ENCODE assay signal across 10 cellular contexts in the genomic region with DNA sequence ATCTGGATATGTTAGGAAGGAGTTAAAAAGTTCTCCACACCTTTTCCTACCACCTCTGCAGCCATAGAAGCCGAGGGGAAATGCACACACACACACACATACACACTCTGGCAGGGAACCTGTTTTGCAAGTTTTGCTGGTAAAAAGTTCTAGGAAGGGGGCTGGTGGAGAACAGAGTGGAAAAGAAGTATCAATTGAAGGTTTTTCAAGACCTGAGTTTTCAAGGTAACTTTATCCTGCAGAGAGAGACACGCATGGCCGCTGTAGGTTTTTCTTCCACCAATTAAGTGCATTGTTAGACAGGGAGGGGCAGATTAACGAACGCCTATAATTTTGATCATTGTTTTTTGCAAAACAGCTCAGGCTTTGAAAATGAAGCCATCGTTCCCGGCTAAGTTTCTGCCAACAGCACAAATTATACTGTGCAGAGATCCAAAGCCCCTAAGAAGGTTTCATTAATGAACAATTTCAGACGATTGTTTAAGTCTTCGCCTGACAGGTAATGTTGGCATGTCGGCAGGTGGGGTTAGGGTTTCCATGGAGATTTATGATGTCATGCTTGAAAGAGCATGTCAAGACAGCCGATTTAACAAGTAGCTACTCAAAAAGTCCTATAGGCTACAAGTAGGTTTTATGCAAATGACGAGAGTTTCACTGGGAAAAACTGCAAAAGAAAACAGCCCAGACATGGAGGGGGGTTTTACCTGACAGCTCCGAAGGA. TPM values are rescaled to one million over a fixed set of nuclear protein-coding genes. Genes with fewer than 3 reads are reported as not detected.
A peak's percentile ranks its signal among the peaks of the same experiment; 100 is the strongest.
DNase-seq lines count a peak whose midpoint lies in the region; FAIRE-seq and TF ChIP-seq lines count a peak whose summit lies in the region.
"Had no signal": no experiment of that assay in that cellular context is flagged by ENCODE, and none has a peak within 500 bp of the region (broad histone marks: within the 10 kb centered on the region; RNA-seq: fewer than 3 reads in every experiment).

No MANE protein-coding gene starts in this region.

- peak overlapping the region; percentile 45 to 90 (median 46); a peak in 3 of 7 replicates for H3K27ac Mint-ChIP-seq in H9
- H3K27ac Mint-ChIP-seq: CD4-positive, CD25-positive, alpha-beta regulatory T cell had no signal

- no peak overlapping the region for H2BK20ac ChIP-seq in H9 (ENCODE audit: low read depth, low read length, poor library complexity, severe bottlenecking)

- H3K9me3 ChIP-seq in H9 (ENCODE audit: control insufficient read depth, low read depth, low read length) (no peaks in the 10 kb centered on the region), kidney (ENCODE audit: control insufficient read depth in 1 of 2, low read length in 2 of 2) (no peaks in the 10 kb centered on the region), sigmoid colon (no peaks in the 10 kb centered on the region), BE2C (no peaks in the 10 kb centered on the region)

- no peaks in the 10 kb centered on the region for H3K36me3 Mint-ChIP-seq in H9 (ENCODE audit: insufficient read depth in 1 of 3, low read depth in 3 of 3)
- H3K36me3 Mint-ChIP-seq: CD4-positive, CD25-positive, alpha-beta regulatory T cell had no signal

- no peak overlapping the region for H3K23ac ChIP-seq in H9 (ENCODE audit: insufficient read length, low read depth, low read length)

- no peak overlapping the region for H2BK15ac ChIP-seq in H9 (ENCODE audit: low read depth, low read length)

- no peak overlapping the region for H2BK12ac ChIP-seq in H9 (ENCODE audit: insufficient read length, low read depth, low read length)

- H3K4me3 ChIP-seq in kidney (ENCODE audit: low read length in 2 of 2) (peak overlapping the region; percentile 40 to 54), sigmoid colon (peak overlapping the region in 3 of 4 donors; percentile 0 to 14 (median 0)), BE2C (ENCODE audit: low read depth, low read length) (no peak overlapping the region)

- no peak overlapping the region for H3K18ac ChIP-seq in H9 (ENCODE audit: insufficient read length, low read depth, low read length)

- no peaks in the 10 kb centered on the region for H3K9me3 Mint-ChIP-seq in H9

- FAIRE-seq in kidney (lab: Jason Lieb, UNC) = no peak

- H4K91ac ChIP-seq in H9 (ENCODE audit: insufficient read length, low read depth, low read length) = no peak overlapping the region

- TF ChIP-seq CTCF in H9 (conservative IDR thresholded peaks at IDR 0.05) (no peak), VCaP (conservative IDR thresholded peaks at IDR 0.05) (no peak), kidney (IDR thresholded peaks at IDR 0.05; ENCODE audit: borderline replicate concordance, extremely low read depth, insufficient read depth) (no peak), sigmoid colon (IDR thresholded peaks at IDR 0.05) (no peak), BE2C (IDR thresholded peaks at IDR 0.05; ENCODE audit: low read depth, low read length) (no peak)

- H3K27ac ChIP-seq in H9 (ENCODE audit: insufficient read length, low read depth, low read length) (no peak overlapping the region), VCaP (peak overlapping the region; percentile 90), kidney (ENCODE audit: low read depth in 2 of 2, low read length in 2 of 2) (peak overlapping the region; percentile 4 to 13), sigmoid colon (peak overlapping the region in 3 of 4 donors; percentile 2 to 30 (median 25))

- TF ChIP-seq EP300 in sigmoid colon (IDR thresholded peaks at IDR 0.05) = no peak

- DNase-seq in H9 (no peak), kidney (no peak), sigmoid colon (no peak), activated gamma-delta T cell treated with Interleukin-2 at 50 U/mL for 16 hours (no peak), NCI-H2107 (lab: John Stamatoyannopoulos, UW) (no peak), BE2C (no peak), anterior cingulate cortex (lab: John Stamatoyannopoulos, UW) (no peak)
- DNase-seq: CD4-positive, CD25-positive, alpha-beta regulatory T cell; T-helper 2 cell had no signal

- H3K23me2 ChIP-seq in H9 (ENCODE audit: insufficient read length, low read depth, low read length, poor library complexity, severe bottlenecking) = no peaks in the 10 kb centered on the region

- H2AFZ ChIP-seq in H9 (ENCODE audit: low read length) = no peak overlapping the region

- H3K4me2 ChIP-seq in H9 (ENCODE audit: insufficient read depth, insufficient read length, low read length) = peak overlapping the region; percentile 21

- WGBS in H9 (ENCODE audit: extremely low coverage, insufficient read length, low lambda C conversion rate) = no CpG with 5 or more reads among the region's 13 CpGs
- WGBS in sigmoid colon, 2 donors = 12 to 40% methylated on average over 13 of the region's 13 CpGs

- H3K9ac ChIP-seq in H9 (ENCODE audit: extremely low read depth, insufficient read length, low read length) (no peak overlapping the region), kidney (ENCODE audit: low read length in 2 of 2) (peak overlapping the region in 1 of 2 donors; percentile 51)

- peaks cover 36 to 48% of the 10 kb centered on the region in 2 experiments for H3K4me1 Mint-ChIP-seq in H9
- H3K4me1 Mint-ChIP-seq: CD4-positive, CD25-positive, alpha-beta regulatory T cell had no signal

- no peak overlapping the region for H3K14ac ChIP-seq in H9 (ENCODE audit: insufficient read depth, low read length)

- H4K8ac ChIP-seq in H9 (replicated peaks; ENCODE audit: insufficient read length, low read depth, low read length) = no peak overlapping the region

- intact Hi-C loops in kidney (cut with DNase I) = no loop called here
- intact Hi-C loops in sigmoid colon (cut with DNase I) = no loop called here

- H3K4me1 ChIP-seq in H9 (ENCODE audit: insufficient read depth, low read length) (peaks cover 17% of the 10 kb centered on the region; the same call in 1 of the 2 replicates), kidney (ENCODE audit: control insufficient read depth in 1 of 2, insufficient read depth in 1 of 2, low read depth in 1 of 2, low read length in 2 of 2) (peaks cover 11 to 19% of the 10 kb centered on the region in 2 donors), sigmoid colon (peaks cover 0 to 12% (median 8%) of the 10 kb centered on the region in 4 donors), BE2C (no peaks in the 10 kb centered on the region)

- H3K36me3 ChIP-seq in kidney (ENCODE audit: control insufficient read depth in 1 of 2, insufficient read depth in 2 of 2, low read length in 2 of 2) = no peaks in the 10 kb centered on the region
- H3K36me3 ChIP-seq in sigmoid colon = no peaks in the 10 kb centered on the region
- no peaks in the 10 kb centered on the region for H3K36me3 ChIP-seq in BE2C

- no peak overlapping the region for H3K4ac ChIP-seq in H9 (ENCODE audit: low read depth, low read length)

- no peak for TF ChIP-seq POLR2A in sigmoid colon (IDR thresholded peaks at IDR 0.05)

- peak overlapping the region in 1 of 2 experiments; percentile 35; a peak in 1 of 5 replicates for H3K4me3 Mint-ChIP-seq in H9
- H3K4me3 Mint-ChIP-seq: CD4-positive, CD25-positive, alpha-beta regulatory T cell had no signal

- no peaks in the 10 kb centered on the region for H3K79me2 ChIP-seq in H9 (ENCODE audit: insufficient read depth, low read length)

- H2AK5ac ChIP-seq in H9 (ENCODE audit: insufficient read length, low read length) = no peak overlapping the region

- no peak overlapping the region for H4K5ac ChIP-seq in H9 (ENCODE audit: insufficient read length, low read depth, low read length)

- no peak overlapping the region for H2BK5ac ChIP-seq in H9 (ENCODE audit: insufficient read length, low read length)

- peaks cover 2% of the 10 kb centered on the region for H4K20me1 ChIP-seq in H9 (ENCODE audit: control insufficient read depth, insufficient read depth, insufficient read length)

- no peaks in the 10 kb centered on the region for H3K79me1 ChIP-seq in H9 (ENCODE audit: insufficient read depth, low read depth, low read length, poor library complexity, severe bottlenecking)

- H3K56ac ChIP-seq in H9 (ENCODE audit: insufficient read length, low read depth, low read length) = no peak overlapping the region

- no peak overlapping the region for H2BK120ac ChIP-seq in H9 (ENCODE audit: low read depth, low read length, poor library complexity, severe bottlenecking)

- no peak overlapping the region for H3T11ph ChIP-seq in H9 (ENCODE audit: low read length)

- no peaks in the 10 kb centered on the region for H3K27me3 Mint-ChIP-seq in H9 (ENCODE audit: low read depth)

- no peaks in the 10 kb centered on the region for H3K27me3 ChIP-seq in H9 (ENCODE audit: insufficient read depth, low read length)
- no peaks in the 10 kb centered on the region for H3K27me3 ChIP-seq in sigmoid colon
- H3K27me3 ChIP-seq in BE2C = no peaks in the 10 kb centered on the region

RNA-seq across cellular contexts. Expression of a gene that starts 29.7 kb away (rescaled TPM):
- total RNA-seq in H9 (2021) (17.2 and 18.6 TPM in 2 replicates), kidney (63.8 TPM), sigmoid colon (10 to 100 TPM in 2 of 4 donors, 1 to 10 TPM in 2; 7.6 to 23.0 (median 10.1) TPM)
- polyA plus RNA-seq in kidney (ENCODE audit: insufficient read depth, low read depth, low replicate concordance) (10.4 TPM), sigmoid colon (10 to 100 TPM; 15.0 to 31.9 (median 15.3) TPM)
- 0.43 TPM for polyA plus RNA-seq in BE2C (2012; ENCODE audit: insufficient read depth, insufficient read length, low read depth)
- polyA plus RNA-seq: CD4-positive, CD25-positive, alpha-beta regulatory T cell had no signal
